ENCODE assay signal across 12 cellular contexts in genomic region chr12:10396176-10396575, GRCh38. TPM values are rescaled to one million over a fixed set of nuclear protein-coding genes. Genes with fewer than 3 reads are reported as not detected.
DNase-seq lines count a peak whose midpoint lies in the region; ATAC-seq, FAIRE-seq and TF ChIP-seq lines count a peak whose summit lies in the region.
"Not testable (repeated sequence)": the region's sequence is repeated elsewhere in the genome, so short reads cannot be mapped to it uniquely, and the experiment has no call there.
"Had no signal": no experiment of that assay in that cellular context is flagged by ENCODE, and none has a peak within 500 bp of the region (broad histone marks: within the 10 kb centered on the region; RNA-seq: fewer than 3 reads in every experiment).

No MANE protein-coding gene starts in this region.

- not testable (repeated sequence) for H3K9me2 ChIP-seq in HCT116 (ENCODE audit: insufficient read depth)

- peak overlapping the region; percentile 57 for H2BK5ac ChIP-seq in trophoblast cell (ENCODE audit: low read depth, low read length, poor library complexity)

- peak overlapping the region; percentile 48 for H3K14ac ChIP-seq in trophoblast cell (ENCODE audit: low read length)

- not testable (repeated sequence) for H3K9me3 ChIP-seq in HCT116 (ENCODE audit: control insufficient read depth in 1 of 2, insufficient read depth in 1 of 2, low read depth in 1 of 2, low read length in 2 of 2); Panc1 (ENCODE audit: control insufficient read depth, insufficient read depth, low read depth, low read length); HepG2 (ENCODE audit: low read length); trophoblast cell (ENCODE audit: insufficient read depth, low read depth, low read length); suprapubic skin

- not testable (repeated sequence) for H3K79me1 ChIP-seq in trophoblast cell (ENCODE audit: low read length)

- TF ChIP-seq POLR2A in HCT116 (IDR thresholded peaks at IDR 0.05; ENCODE audit: borderline replicate concordance, extremely low read depth, insufficient read depth, insufficient read length); HepG2 (IDR thresholded peaks at IDR 0.05; ENCODE audit: insufficient read depth in 1 of 2, low read depth in 2 of 2, low read length in 2 of 2); suprapubic skin (IDR thresholded peaks at IDR 0.05): not testable (repeated sequence)

- not testable (repeated sequence) for H3K27me3 ChIP-seq in HCT116 (ENCODE audit: insufficient read depth, low read length); Panc1 (ENCODE audit: control insufficient read depth, insufficient read depth, low read length); HepG2 (ENCODE audit: control insufficient read depth in 1 of 2, insufficient read depth in 2 of 2, low read length in 2 of 2); trophoblast cell (ENCODE audit: insufficient read depth, low read length); suprapubic skin

- H3K4me2 ChIP-seq in HCT116 (ENCODE audit: low read length); trophoblast cell (ENCODE audit: low read length): not testable (repeated sequence)
- peak overlapping the region; percentile 18; the same call in 1 of the 2 replicates for H3K4me2 ChIP-seq in HepG2 (ENCODE audit: low read depth, low read length)

- WGBS in HepG2 (ENCODE audit: low lambda C conversion rate) = 74% methylated on average over 15 of the region's 15 CpGs
- WGBS in trophoblast cell (ENCODE audit: extremely low coverage, insufficient coverage, insufficient read length) = 100% methylated on average over 1 of the region's 15 CpGs
- WGBS in suprapubic skin = 85% methylated on average over 15 of the region's 15 CpGs

- not testable (repeated sequence) for TF ChIP-seq EP300 in HepG2 (IDR thresholded peaks at IDR 0.05; ENCODE audit: low read depth in 2 of 2, low read length in 2 of 2); HepG2 (CRISPR knock-in tag; IDR thresholded peaks at IDR 0.05; ENCODE audit: borderline replicate concordance); suprapubic skin (IDR thresholded peaks at IDR 0.05)

- H3K27me3 Mint-ChIP-seq in activated naive CD8-positive, alpha-beta T cell treated with anti-CD3 and anti-CD28 coated beads for 36 hours; effector memory CD8-positive, alpha-beta T cell: not testable (repeated sequence)

- H4K91ac ChIP-seq in trophoblast cell (ENCODE audit: low read depth, low read length) = peak overlapping the region; percentile 35

- not testable (repeated sequence) for TF ChIP-seq RAD21 in HCT116 (IDR thresholded peaks at IDR 0.05; ENCODE audit: low read depth); HepG2 (CRISPR knock-in tag; IDR thresholded peaks at IDR 0.05)

- H2BK12ac ChIP-seq in trophoblast cell (ENCODE audit: low read length) = peak overlapping the region; percentile 89

- H3K9me3 Mint-ChIP-seq in activated naive CD8-positive, alpha-beta T cell treated with anti-CD3 and anti-CD28 coated beads for 36 hours; effector memory CD8-positive, alpha-beta T cell: not testable (repeated sequence)

- not testable (repeated sequence) for H3K36me3 ChIP-seq in HCT116 (ENCODE audit: control insufficient read depth in 1 of 2, insufficient read depth in 2 of 2, low read length in 2 of 2); Panc1 (ENCODE audit: control insufficient read depth, insufficient read depth, low read length); HepG2 (replicated peaks in 1 of 2; ENCODE audit: control insufficient read depth in 1 of 2, insufficient read depth in 2 of 2, low read length in 2 of 2); trophoblast cell (ENCODE audit: control insufficient read depth in 1 of 2, insufficient read depth in 2 of 2, low read length in 2 of 2); suprapubic skin

- H3K4me3 ChIP-seq in HCT116 (replicated peaks in 1 of 2; ENCODE audit: low read depth in 1 of 2, low read length in 2 of 2); HepG2 (replicated peaks in 1 of 3; ENCODE audit: insufficient read depth in 1 of 3, low read depth in 2 of 3, low read length in 3 of 3); trophoblast cell (ENCODE audit: low read depth, low read length); suprapubic skin: not testable (repeated sequence)
- H3K4me3 ChIP-seq in Panc1 (ENCODE audit: low read depth in 2 of 2, low read length in 2 of 2) = peak overlapping the region; percentile 39 to 64

- peak overlapping the region; percentile 64 for H3K27ac ChIP-seq in C4-2B
- peak overlapping the region; percentile 49; the same call in 1 of the 2 replicates for H3K27ac ChIP-seq in HCT116 (ENCODE audit: low read depth, low read length)
- H3K27ac ChIP-seq in Panc1 (ENCODE audit: low read length) = peak overlapping the region; percentile 96
- not testable (repeated sequence) for H3K27ac ChIP-seq in HepG2 (ENCODE audit: extremely low read length, insufficient read depth, low read length)
- peak overlapping the region; percentile 8 for H3K27ac ChIP-seq in trophoblast cell (ENCODE audit: low read depth, low read length)
- H3K27ac ChIP-seq in suprapubic skin = peak overlapping the region; percentile 55

- H3K23ac ChIP-seq in trophoblast cell (ENCODE audit: low read length) = not testable (repeated sequence)

- peak overlapping the region; percentile 53 for H2BK120ac ChIP-seq in trophoblast cell (ENCODE audit: insufficient read depth, low read length, poor library complexity)

- H3K4me1 Mint-ChIP-seq in activated naive CD8-positive, alpha-beta T cell treated with anti-CD3 and anti-CD28 coated beads for 36 hours = peaks cover 71% of the 10 kb centered on the region
- H3K4me1 Mint-ChIP-seq in effector memory CD8-positive, alpha-beta T cell (ENCODE audit: low read depth in 2 of 2) = peaks cover 39 to 68% of the 10 kb centered on the region in 2 donors

- in situ Hi-C loops in Panc1 (cut with HindIII; ENCODE audit: low pct_unique_long_range_greater_than_20kb, low sequenced_read_pairs); HepG2 (cut with HindIII; ENCODE audit: extremely low pct_ligation_motif_present, low pct_unique_long_range_greater_than_20kb): not testable (repeated sequence)

- not testable (repeated sequence) for H3K9ac ChIP-seq in HCT116 (ENCODE audit: low read length); HepG2 (ENCODE audit: insufficient read depth, low read depth, low read length); trophoblast cell (ENCODE audit: low read length)

- not testable (repeated sequence) for BruUV-seq in HCT116 (replicated peaks; lab: Mats Ljungman, UMichigan); HepG2 (replicated peaks; lab: Mats Ljungman, UMichigan)
- BruUV-seq in Panc1 (replicated peaks; lab: Mats Ljungman, UMichigan) = TSS peak; percentile 78

- not testable (repeated sequence) for H3K18ac ChIP-seq in trophoblast cell (ENCODE audit: low read length)

- H3K4ac ChIP-seq in trophoblast cell (ENCODE audit: low read depth, low read length) = peak overlapping the region; percentile 10

- not testable (repeated sequence) for H4K12ac ChIP-seq in trophoblast cell (ENCODE audit: low read depth, low read length)

- H3K36me3 Mint-ChIP-seq in activated naive CD8-positive, alpha-beta T cell treated with anti-CD3 and anti-CD28 coated beads for 36 hours = peaks cover 15% of the 10 kb centered on the region
- H3K36me3 Mint-ChIP-seq in effector memory CD8-positive, alpha-beta T cell (ENCODE audit: insufficient read depth) = peaks cover 47% of the 10 kb centered on the region

- TF ChIP-seq CTCF in C4-2B (conservative IDR thresholded peaks at IDR 0.05); HCT116 (IDR thresholded peaks at IDR 0.05 in 2 of 3, conservative IDR thresholded peaks at IDR 0.05 in 1 of 3; ENCODE audit: borderline replicate concordance in 1 of 3, insufficient read depth in 1 of 3, low read depth in 2 of 3, low read length in 2 of 3); Panc1 (IDR thresholded peaks at IDR 0.05); HepG2 (CRISPR knock-in tag; IDR thresholded peaks at IDR 0.05); suprapubic skin (IDR thresholded peaks at IDR 0.05): not testable (repeated sequence)

- peak; percentile 36 for FAIRE-seq in HepG2 (lab: Jason Lieb, UNC)

- H4K20me1 ChIP-seq in HCT116 (ENCODE audit: insufficient read depth); HepG2 (ENCODE audit: insufficient read depth, low read length): not testable (repeated sequence)

- H3K27ac Mint-ChIP-seq in activated naive CD8-positive, alpha-beta T cell treated with anti-CD3 and anti-CD28 coated beads for 36 hours = peak overlapping the region; percentile 98
- peak overlapping the region; percentile 100 for H3K27ac Mint-ChIP-seq in effector memory CD8-positive, alpha-beta T cell

- POLR2A ChIA-PET in HCT116 (lab: Charles Lee) = not testable (repeated sequence)
- POLR2A ChIA-PET in Panc1 (lab: Charles Lee) = interaction anchor here (0.6 to 1.0 kb wide), 2 partner anchors 22 to 183 kb away, joined by 6 to 11 read pairs; no protein-coding TSS in a partner anchor
- POLR2A ChIA-PET in HepG2 (lab: Yijun Ruan, JAX) = interaction anchor here (1.0 kb wide), 2 partner anchors 15 to 32 kb away, joined by 3 to 4 read pairs; no protein-coding TSS in a partner anchor

- not testable (repeated sequence) for DNase-seq in HCT116 (ENCODE audit: low read depth, low spot score); Panc1 (ENCODE audit: low read depth, low spot score); activated naive CD8-positive, alpha-beta T cell treated with anti-CD3 and anti-CD28 coated beads for 36 hours; effector memory CD8-positive, alpha-beta T cell; HepG2 (ENCODE audit: low spot score); trophoblast cell; suprapubic skin (ENCODE audit: low spot score in 2 of 2)

- RAD21 ChIA-PET in HCT116 (lab: Charles Lee; ENCODE audit: low non-redundant PET in 1 of 2, low total read pairs in 2 of 2, uncharacterized antibody in 2 of 2, unreplicated experiment in 2 of 2) = not testable (repeated sequence)

- intact Hi-C loops in HCT116 (cut with micrococcal nuclease); Panc1 (cut with micrococcal nuclease; ENCODE audit: unreplicated experiment); HepG2 (cut with micrococcal nuclease; ENCODE audit: unreplicated experiment): not testable (repeated sequence)

- H3K4me3 Mint-ChIP-seq in activated naive CD8-positive, alpha-beta T cell treated with anti-CD3 and anti-CD28 coated beads for 36 hours = peak overlapping the region; percentile 2
- peak overlapping the region; percentile 78 to 79 for H3K4me3 Mint-ChIP-seq in effector memory CD8-positive, alpha-beta T cell

- H4K8ac ChIP-seq in trophoblast cell (ENCODE audit: low read depth, low read length) = peak overlapping the region; percentile 35

- CTCF ChIA-PET in HCT116 (lab: Charles Lee); Panc1 (lab: Charles Lee); HepG2 (lab: Yijun Ruan, JAX; ENCODE audit: low intra/inter-chr PET ratio, low total read pairs): not testable (repeated sequence)

- peak overlapping the region; percentile 76 for H2AK5ac ChIP-seq in trophoblast cell (ENCODE audit: low read length)

- not testable (repeated sequence) for ATAC-seq in HCT116; effector memory CD8-positive, alpha-beta T cell (replicated peaks); HepG2
- peak; percentile 58 for ATAC-seq in Panc1

- not testable (repeated sequence) for H2AFZ ChIP-seq in HCT116 (ENCODE audit: low read depth, low read length, poor library complexity, severe bottlenecking); HepG2 (ENCODE audit: low read length)
- peak overlapping the region; percentile 35 for H2AFZ ChIP-seq in trophoblast cell (ENCODE audit: insufficient read depth, low read length, poor library complexity)

- H3K4me1 ChIP-seq in HCT116 (ENCODE audit: control insufficient read depth in 1 of 2, insufficient read depth in 2 of 2, low read length in 2 of 2) (peaks cover 20 to 45% of the 10 kb centered on the region in 2 experiments), Panc1 (ENCODE audit: control insufficient read depth, insufficient read depth, low read length) (peaks cover 39% of the 10 kb centered on the region), HepG2 (ENCODE audit: insufficient read depth, low read length) (peaks cover 19% of the 10 kb centered on the region), suprapubic skin (peaks cover 14% of the 10 kb centered on the region)
- not testable (repeated sequence) for H3K4me1 ChIP-seq in trophoblast cell (ENCODE audit: control insufficient read depth in 1 of 2, insufficient read depth in 2 of 2, low read length in 2 of 2)

- not testable (repeated sequence) for H3K79me2 ChIP-seq in HCT116 (ENCODE audit: insufficient read depth, low read length); HepG2 (ENCODE audit: insufficient read depth, low read length); trophoblast cell (ENCODE audit: control insufficient read depth, insufficient read depth, low read length, poor library complexity)

RNA-seq across cellular contexts. Expression of gene KLRK1, which starts 6.3 kb away (rescaled TPM):
- total RNA-seq in HCT116 (2021; ENCODE audit: unreplicated experiment) (2.3 TPM), Panc1 (2021; ENCODE audit: unreplicated experiment) (0.95 TPM), HepG2 (2016; rRNA removed; fragmentation: Illumina TruSeq; extraction: Trizol) (not detected in 2 replicates), suprapubic skin (1 to 10 TPM in 1 of 4 donors, under 1 TPM in 1, not detected in 2; 0.51 to 4.3 TPM)
- polyA plus RNA-seq in HCT116 (2012) = 2.2 and 3.7 TPM in 2 replicates
- polyA plus RNA-seq in Panc1 (2012; ENCODE audit: insufficient read length) = 1.1 TPM
- total RNA-seq in activated naive CD8-positive, alpha-beta T cell treated with anti-CD3 and anti-CD28 coated beads for 36 hours = 100 to 1,000 TPM; 112 to 114 TPM
- total RNA-seq in HepG2 (2016; cell fraction: cytosol; rRNA removed; fragmentation: Illumina TruSeq; extraction: Trizol; ENCODE audit: low read depth) = not detected in 2 replicates
- total RNA-seq in HepG2 (2016; cell fraction: insoluble cytoplasmic fraction; rRNA removed; fragmentation: Illumina TruSeq; extraction: Trizol) = not detected in 2 replicates
- not detected in 2 replicates for total RNA-seq in HepG2 (2016; cell fraction: membrane; rRNA removed; fragmentation: Illumina TruSeq; extraction: Trizol)
- total RNA-seq in HepG2 (2016; cell fraction: nucleus; rRNA removed; fragmentation: Illumina TruSeq; extraction: Trizol) = not detected in 2 replicates
- polyA plus RNA-seq in HepG2 (2011; rRNA removed) = 0.07 TPM in 1 of 2 replicates, not detected in the other
- 0.04 TPM in 1 of 2 replicates, not detected in the other for polyA plus RNA-seq in HepG2 (2011; cell fraction: cytosol; rRNA removed)
- polyA plus RNA-seq in HepG2 (2011; cell fraction: nucleus; rRNA removed) = 0.13 and 0.29 TPM in 2 replicates
- polyA plus RNA-seq in HepG2 (2012) = 0.09 TPM in 1 of 2 replicates, not detected in the other
- not detected in 2 replicates for polyA plus RNA-seq in HepG2 (2016; cell fraction: cytosol; fragmentation: Illumina TruSeq; extraction: Trizol; ENCODE audit: low read depth)
- polyA plus RNA-seq in HepG2 (2016; cell fraction: insoluble cytoplasmic fraction; fragmentation: Illumina TruSeq; extraction: Trizol; ENCODE audit: low read depth) = not detected in 2 replicates
- polyA plus RNA-seq in HepG2 (2016; cell fraction: membrane; fragmentation: Illumina TruSeq; extraction: Trizol; ENCODE audit: low read depth) = not detected in 2 replicates
- not detected in 2 replicates for polyA plus RNA-seq in HepG2 (2016; cell fraction: nucleus; fragmentation: Illumina TruSeq; extraction: Trizol; ENCODE audit: insufficient read depth, low read depth)
- 72.8 TPM in 1 of 2 replicates, not detected in the other for polyA minus RNA-seq in HepG2 (2011; rRNA and poly(A)+ RNA removed; ENCODE audit: low replicate concordance)
- not detected in 2 replicates for polyA minus RNA-seq in HepG2 (2011; cell fraction: cytosol; rRNA and poly(A)+ RNA removed)
- not detected in 2 replicates for polyA minus RNA-seq in HepG2 (2011; cell fraction: nucleus; rRNA and poly(A)+ RNA removed)
- 1.6 and 1.8 TPM in 2 replicates for polyA plus RNA-seq in trophoblast cell (2013)
- total RNA-seq: HT1080, progenitor cell of endocrine pancreas had no signal
- polyA plus RNA-seq: AG04450 had no signal

RNA-seq across cellular contexts. Expression of gene KLRC4, which starts 13.4 kb away (rescaled TPM):
- total RNA-seq in HCT116 (2021; ENCODE audit: unreplicated experiment) (2.1 TPM), Panc1 (2021; ENCODE audit: unreplicated experiment) (1.4 TPM), HepG2 (2016; rRNA removed; fragmentation: Illumina TruSeq; extraction: Trizol) (not detected in 2 replicates), suprapubic skin (not detected)
- 0.37 and 0.91 TPM in 2 replicates for polyA plus RNA-seq in HCT116 (2012)
- polyA plus RNA-seq in Panc1 (2012; ENCODE audit: insufficient read length) = 0.65 TPM
- total RNA-seq in activated naive CD8-positive, alpha-beta T cell treated with anti-CD3 and anti-CD28 coated beads for 36 hours = 1 to 10 TPM; 2.4 TPM
- not detected in 2 replicates for total RNA-seq in HepG2 (2016; cell fraction: cytosol; rRNA removed; fragmentation: Illumina TruSeq; extraction: Trizol; ENCODE audit: low read depth)
- not detected in 2 replicates for total RNA-seq in HepG2 (2016; cell fraction: insoluble cytoplasmic fraction; rRNA removed; fragmentation: Illumina TruSeq; extraction: Trizol)
- total RNA-seq in HepG2 (2016; cell fraction: membrane; rRNA removed; fragmentation: Illumina TruSeq; extraction: Trizol) = not detected in 2 replicates
- total RNA-seq in HepG2 (2016; cell fraction: nucleus; rRNA removed; fragmentation: Illumina TruSeq; extraction: Trizol) = not detected in 2 replicates
- polyA plus RNA-seq in HepG2 (2011; rRNA removed) = 0.09 TPM in 1 of 2 replicates, not detected in the other
- polyA plus RNA-seq in HepG2 (2011; cell fraction: cytosol; rRNA removed) = not detected in 2 replicates
- polyA plus RNA-seq in HepG2 (2011; cell fraction: nucleus; rRNA removed) = 0.19 TPM in 1 of 2 replicates, not detected in the other
- polyA plus RNA-seq in HepG2 (2012) = not detected in 2 replicates
- polyA plus RNA-seq in HepG2 (2016; cell fraction: cytosol; fragmentation: Illumina TruSeq; extraction: Trizol; ENCODE audit: low read depth) = not detected in 2 replicates
- polyA plus RNA-seq in HepG2 (2016; cell fraction: insoluble cytoplasmic fraction; fragmentation: Illumina TruSeq; extraction: Trizol; ENCODE audit: low read depth) = not detected in 2 replicates
- polyA plus RNA-seq in HepG2 (2016; cell fraction: membrane; fragmentation: Illumina TruSeq; extraction: Trizol; ENCODE audit: low read depth) = not detected in 2 replicates
- not detected in 2 replicates for polyA plus RNA-seq in HepG2 (2016; cell fraction: nucleus; fragmentation: Illumina TruSeq; extraction: Trizol; ENCODE audit: insufficient read depth, low read depth)
- 3.4 TPM in 1 of 2 replicates, not detected in the other for polyA minus RNA-seq in HepG2 (2011; rRNA and poly(A)+ RNA removed; ENCODE audit: low replicate concordance)
- not detected in 2 replicates for polyA minus RNA-seq in HepG2 (2011; cell fraction: cytosol; rRNA and poly(A)+ RNA removed)
- 0.50 and 0.90 TPM in 2 replicates for polyA minus RNA-seq in HepG2 (2011; cell fraction: nucleus; rRNA and poly(A)+ RNA removed)
- 0.11 and 0.29 TPM in 2 replicates for polyA plus RNA-seq in trophoblast cell (2013)
- total RNA-seq: HT1080, progenitor cell of endocrine pancreas had no signal
- polyA plus RNA-seq: AG04450 had no signal

RNA-seq across cellular contexts. Expression of gene KLRC3, which starts 24.2 kb away (rescaled TPM):
- total RNA-seq in HCT116 (2021; ENCODE audit: unreplicated experiment) (1.8 TPM), Panc1 (2021; ENCODE audit: unreplicated experiment) (0.74 TPM), HepG2 (2016; rRNA removed; fragmentation: Illumina TruSeq; extraction: Trizol) (not detected in 2 replicates), suprapubic skin (not detected)
- polyA plus RNA-seq in HCT116 (2012) = 0.77 and 1.4 TPM in 2 replicates
- polyA plus RNA-seq in Panc1 (2012; ENCODE audit: insufficient read length) = 0.73 TPM
- total RNA-seq in activated naive CD8-positive, alpha-beta T cell treated with anti-CD3 and anti-CD28 coated beads for 36 hours = 1 to 10 TPM in 1 of 2 experiments, under 1 TPM in 1; 0.64 to 1.1 TPM
- not detected in 2 replicates for total RNA-seq in HepG2 (2016; cell fraction: cytosol; rRNA removed; fragmentation: Illumina TruSeq; extraction: Trizol; ENCODE audit: low read depth)
- not detected in 2 replicates for total RNA-seq in HepG2 (2016; cell fraction: insoluble cytoplasmic fraction; rRNA removed; fragmentation: Illumina TruSeq; extraction: Trizol)
- not detected in 2 replicates for total RNA-seq in HepG2 (2016; cell fraction: membrane; rRNA removed; fragmentation: Illumina TruSeq; extraction: Trizol)
- not detected in 2 replicates for total RNA-seq in HepG2 (2016; cell fraction: nucleus; rRNA removed; fragmentation: Illumina TruSeq; extraction: Trizol)
- not detected in 2 replicates for polyA plus RNA-seq in HepG2 (2011; rRNA removed)
- not detected in 2 replicates for polyA plus RNA-seq in HepG2 (2011; cell fraction: cytosol; rRNA removed)
- not detected in 2 replicates for polyA plus RNA-seq in HepG2 (2011; cell fraction: nucleus; rRNA removed)
- polyA plus RNA-seq in HepG2 (2012) = not detected in 2 replicates
- not detected in 2 replicates for polyA plus RNA-seq in HepG2 (2016; cell fraction: cytosol; fragmentation: Illumina TruSeq; extraction: Trizol; ENCODE audit: low read depth)
- not detected in 2 replicates for polyA plus RNA-seq in HepG2 (2016; cell fraction: insoluble cytoplasmic fraction; fragmentation: Illumina TruSeq; extraction: Trizol; ENCODE audit: low read depth)
- not detected in 2 replicates for polyA plus RNA-seq in HepG2 (2016; cell fraction: membrane; fragmentation: Illumina TruSeq; extraction: Trizol; ENCODE audit: low read depth)
- not detected in 2 replicates for polyA plus RNA-seq in HepG2 (2016; cell fraction: nucleus; fragmentation: Illumina TruSeq; extraction: Trizol; ENCODE audit: insufficient read depth, low read depth)
- polyA minus RNA-seq in HepG2 (2011; rRNA and poly(A)+ RNA removed; ENCODE audit: low replicate concordance) = 5.8 TPM in 1 of 2 replicates, not detected in the other
- polyA minus RNA-seq in HepG2 (2011; cell fraction: cytosol; rRNA and poly(A)+ RNA removed) = not detected in 2 replicates
- polyA minus RNA-seq in HepG2 (2011; cell fraction: nucleus; rRNA and poly(A)+ RNA removed) = not detected in 2 replicates
- polyA plus RNA-seq in trophoblast cell (2013) = 0.15 and 0.17 TPM in 2 replicates
- total RNA-seq: HT1080, mucosa of gallbladder, progenitor cell of endocrine pancreas had no signal
- polyA plus RNA-seq: AG04450 had no signal

RNA-seq across cellular contexts. Expression of gene KLRC2, which starts 39.6 kb away (rescaled TPM):
- 7.5 TPM for total RNA-seq in HCT116 (2021; ENCODE audit: unreplicated experiment)
- 3.2 and 6.6 TPM in 2 replicates for polyA plus RNA-seq in HCT116 (2012)
- total RNA-seq in Panc1 (2021; ENCODE audit: unreplicated experiment) = not detected
- polyA plus RNA-seq in Panc1 (2012; ENCODE audit: insufficient read length) = not detected
- under 1 TPM in 1 of 2 experiments, not detected in 1; 0.82 TPM for total RNA-seq in activated naive CD8-positive, alpha-beta T cell treated with anti-CD3 and anti-CD28 coated beads for 36 hours
- 0.20 TPM in 1 of 2 replicates, not detected in the other for total RNA-seq in HepG2 (2016; rRNA removed; fragmentation: Illumina TruSeq; extraction: Trizol)
- not detected in 2 replicates for total RNA-seq in HepG2 (2016; cell fraction: cytosol; rRNA removed; fragmentation: Illumina TruSeq; extraction: Trizol; ENCODE audit: low read depth)
- 0.28 and 0.33 TPM in 2 replicates for total RNA-seq in HepG2 (2016; cell fraction: insoluble cytoplasmic fraction; rRNA removed; fragmentation: Illumina TruSeq; extraction: Trizol)
- not detected in 2 replicates for total RNA-seq in HepG2 (2016; cell fraction: membrane; rRNA removed; fragmentation: Illumina TruSeq; extraction: Trizol)
- 0.37 TPM in 1 of 2 replicates, not detected in the other for total RNA-seq in HepG2 (2016; cell fraction: nucleus; rRNA removed; fragmentation: Illumina TruSeq; extraction: Trizol)
- polyA plus RNA-seq in HepG2 (2011; rRNA removed) = 0.22 and 0.49 TPM in 2 replicates
- polyA plus RNA-seq in HepG2 (2011; cell fraction: cytosol; rRNA removed) = 0.07 and 0.21 TPM in 2 replicates
- 0.48 TPM in 1 of 2 replicates, not detected in the other for polyA plus RNA-seq in HepG2 (2011; cell fraction: nucleus; rRNA removed)
- not detected in 2 replicates for polyA plus RNA-seq in HepG2 (2012)
- 0.23 and 0.32 TPM in 2 replicates for polyA plus RNA-seq in HepG2 (2016; cell fraction: cytosol; fragmentation: Illumina TruSeq; extraction: Trizol; ENCODE audit: low read depth)
- polyA plus RNA-seq in HepG2 (2016; cell fraction: insoluble cytoplasmic fraction; fragmentation: Illumina TruSeq; extraction: Trizol; ENCODE audit: low read depth) = 0.66 TPM in 1 of 2 replicates, not detected in the other
- polyA plus RNA-seq in HepG2 (2016; cell fraction: membrane; fragmentation: Illumina TruSeq; extraction: Trizol; ENCODE audit: low read depth) = not detected in 2 replicates
- not detected in 2 replicates for polyA plus RNA-seq in HepG2 (2016; cell fraction: nucleus; fragmentation: Illumina TruSeq; extraction: Trizol; ENCODE audit: insufficient read depth, low read depth)
- 0.68 and 15.1 TPM in 2 replicates for polyA minus RNA-seq in HepG2 (2011; rRNA and poly(A)+ RNA removed; ENCODE audit: low replicate concordance)
- polyA minus RNA-seq in HepG2 (2011; cell fraction: cytosol; rRNA and poly(A)+ RNA removed) = 1.2 and 1.7 TPM in 2 replicates
- polyA minus RNA-seq in HepG2 (2011; cell fraction: nucleus; rRNA and poly(A)+ RNA removed) = 1.1 and 2.6 TPM in 2 replicates
- polyA plus RNA-seq in trophoblast cell (2013) = 0.11 and 0.23 TPM in 2 replicates
- total RNA-seq in suprapubic skin = under 1 TPM in 1 of 4 donors, not detected in 3; 0.89 TPM
- total RNA-seq: HT1080, progenitor cell of endocrine pancreas had no signal
- polyA plus RNA-seq: AG04450 had no signal

RNA-seq across cellular contexts. Expression of gene KLRC1, which starts 57.0 kb away (rescaled TPM):
- not detected for total RNA-seq in HCT116 (2021; ENCODE audit: unreplicated experiment)
- polyA plus RNA-seq in HCT116 (2012) = not detected in 2 replicates
- total RNA-seq in Panc1 (2021; ENCODE audit: unreplicated experiment) = not detected
- not detected for polyA plus RNA-seq in Panc1 (2012; ENCODE audit: insufficient read length)
- under 1 TPM; 0.52 to 0.60 TPM for total RNA-seq in activated naive CD8-positive, alpha-beta T cell treated with anti-CD3 and anti-CD28 coated beads for 36 hours
- total RNA-seq in HepG2 (2016; rRNA removed; fragmentation: Illumina TruSeq; extraction: Trizol) = not detected in 2 replicates
- not detected in 2 replicates for total RNA-seq in HepG2 (2016; cell fraction: cytosol; rRNA removed; fragmentation: Illumina TruSeq; extraction: Trizol; ENCODE audit: low read depth)
- total RNA-seq in HepG2 (2016; cell fraction: insoluble cytoplasmic fraction; rRNA removed; fragmentation: Illumina TruSeq; extraction: Trizol) = not detected in 2 replicates
- total RNA-seq in HepG2 (2016; cell fraction: membrane; rRNA removed; fragmentation: Illumina TruSeq; extraction: Trizol) = not detected in 2 replicates
- not detected in 2 replicates for total RNA-seq in HepG2 (2016; cell fraction: nucleus; rRNA removed; fragmentation: Illumina TruSeq; extraction: Trizol)
- polyA plus RNA-seq in HepG2 (2011; rRNA removed) = not detected in 2 replicates
- polyA plus RNA-seq in HepG2 (2011; cell fraction: cytosol; rRNA removed) = not detected in 2 replicates
- not detected in 2 replicates for polyA plus RNA-seq in HepG2 (2011; cell fraction: nucleus; rRNA removed)
- polyA plus RNA-seq in HepG2 (2012) = not detected in 2 replicates
- polyA plus RNA-seq in HepG2 (2016; cell fraction: cytosol; fragmentation: Illumina TruSeq; extraction: Trizol; ENCODE audit: low read depth) = not detected in 2 replicates
- not detected in 2 replicates for polyA plus RNA-seq in HepG2 (2016; cell fraction: insoluble cytoplasmic fraction; fragmentation: Illumina TruSeq; extraction: Trizol; ENCODE audit: low read depth)
- polyA plus RNA-seq in HepG2 (2016; cell fraction: membrane; fragmentation: Illumina TruSeq; extraction: Trizol; ENCODE audit: low read depth) = not detected in 2 replicates
- not detected in 2 replicates for polyA plus RNA-seq in HepG2 (2016; cell fraction: nucleus; fragmentation: Illumina TruSeq; extraction: Trizol; ENCODE audit: insufficient read depth, low read depth)
- polyA minus RNA-seq in HepG2 (2011; rRNA and poly(A)+ RNA removed; ENCODE audit: low replicate concordance) = 0.28 TPM in 1 of 2 replicates, not detected in the other
- not detected in 2 replicates for polyA minus RNA-seq in HepG2 (2011; cell fraction: cytosol; rRNA and poly(A)+ RNA removed)
- not detected in 2 replicates for polyA minus RNA-seq in HepG2 (2011; cell fraction: nucleus; rRNA and poly(A)+ RNA removed)
- polyA plus RNA-seq in trophoblast cell (2013) = not detected in 2 replicates
- not detected for total RNA-seq in suprapubic skin
- total RNA-seq: progenitor cell of endocrine pancreas had no signal
- polyA plus RNA-seq: AG04450 had no signal

Comparison
In these comparisons a context has a peak if more than half of its experiments do, and no peak if none do; other contexts are left out.
1. RNA of gene KLRK1, which starts 6.3 kb away (total RNA-seq): 112 to 114 TPM in activated naive CD8-positive, alpha-beta T cell treated with anti-CD3 and anti-CD28 coated beads for 36 hours; 2.3 TPM in HCT116 (single experiment), 0.95 TPM in Panc1 (single experiment), 0.51 to 4.3 TPM in suprapubic skin and not detected in HepG2; every median in the first group is over 10 times any median in the second.